10 cellular contexts compared by ENCODE assay signal in the genomic region with DNA sequence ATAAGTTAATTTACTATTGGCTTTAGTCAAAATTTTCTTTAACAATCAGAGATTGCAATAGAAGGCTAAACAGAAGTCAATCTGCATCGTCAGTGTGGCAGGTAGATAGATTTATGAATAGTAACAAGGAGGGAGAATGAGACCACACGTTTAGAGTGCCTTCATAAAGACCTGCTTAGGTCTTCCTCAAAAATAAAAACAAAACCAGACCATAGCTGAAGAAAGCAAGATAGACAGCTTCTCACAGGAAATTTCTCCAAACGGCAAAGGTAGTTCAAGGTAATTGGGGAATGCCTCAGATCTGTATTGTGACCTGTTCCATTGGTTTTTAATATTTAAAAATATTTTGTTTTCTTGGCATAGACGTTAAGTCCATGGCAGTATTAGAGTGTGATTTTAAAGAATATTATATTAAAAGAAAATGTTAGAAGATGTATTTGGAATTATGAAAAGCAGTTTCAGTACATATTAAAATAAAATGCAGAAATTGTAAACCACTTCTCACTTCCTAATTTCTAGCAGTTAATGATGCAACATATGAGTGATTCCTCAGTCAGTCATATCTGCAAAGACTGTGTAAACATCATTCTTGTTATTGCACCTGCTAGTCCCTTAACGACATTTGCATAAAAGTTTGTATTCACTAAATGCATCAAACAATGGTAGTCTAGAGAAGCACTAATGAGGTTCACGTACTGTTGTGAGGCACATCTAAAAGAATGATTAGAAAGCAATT.
DNase-seq lines count a peak whose midpoint lies in the region; ATAC-seq and TF ChIP-seq lines count a peak whose summit lies in the region.
"Had no signal": no experiment of that assay in that cellular context is flagged by ENCODE, and none has a peak within 500 bp of the region (broad histone marks: within the 10 kb centered on the region; RNA-seq: fewer than 3 reads in every experiment).

No MANE protein-coding gene starts in this region.

- no peak for TF ChIP-seq CTCF in activated B cell treated with CpG ODN at 0.5 μM for 24 hours (IDR thresholded peaks at IDR 0.05)
- TF ChIP-seq CTCF in progenitor cell of endocrine pancreas (IDR thresholded peaks at IDR 0.05; ENCODE audit: unreplicated experiment): no peak
- no peak for TF ChIP-seq CTCF in Peyer's patch (IDR thresholded peaks at IDR 0.05)

- CTCF ChIA-PET in activated B cell treated with CpG ODN at 0.5 μM for 24 hours (lab: Charles Lee): interaction anchor here (0.9 kb wide), 1 partner anchor 248 kb away, joined by 3 read pairs; no protein-coding TSS in a partner anchor
- CTCF ChIA-PET in activated CD8-positive, alpha-beta memory T cell treated with anti-CD3 and anti-CD28 coated beads, Interleukin-2, amount 10 ng/mL, durations not matched to agents 7 days and 5 days (lab: Charles Lee): no interaction called here

- no peaks in the 10 kb centered on the region for H3K36me3 Mint-ChIP-seq in activated B cell treated with CpG ODN at 0.5 μM for 24 hours (ENCODE audit: low read depth)
- no peaks in the 10 kb centered on the region for H3K36me3 Mint-ChIP-seq in progenitor cell of endocrine pancreas (ENCODE audit: insufficient read depth)
- no peaks in the 10 kb centered on the region for H3K36me3 Mint-ChIP-seq in activated CD8-positive, alpha-beta memory T cell treated with anti-CD3 and anti-CD28 coated beads, Interleukin-2, amount 10 ng/mL, durations not matched to agents 7 days and 5 days

- H3K27ac Mint-ChIP-seq in activated B cell treated with CpG ODN at 0.5 μM for 24 hours: peak overlapping the region; percentile 74
- no peak overlapping the region for H3K27ac Mint-ChIP-seq in progenitor cell of endocrine pancreas
- H3K27ac Mint-ChIP-seq in activated CD8-positive, alpha-beta memory T cell treated with anti-CD3 and anti-CD28 coated beads, Interleukin-2, amount 10 ng/mL, durations not matched to agents 7 days and 5 days: no peak overlapping the region
- H3K27ac Mint-ChIP-seq: activated CD4-positive, alpha-beta T cell treated with anti-CD3 and anti-CD28 coated beads, Interleukin-2, amount 10 ng/mL, durations not matched to agents 24 days and 14 days had no signal

- intact Hi-C loops in activated B cell treated with CpG ODN at 0.5 μM for 24 hours (cut with micrococcal nuclease): loop anchor here (1.0 to 5.0 kb wide), 6 partner anchors 10 to 620 kb away; a partner anchor contains a TSS

- peaks cover 29% of the 10 kb centered on the region for H3K4me1 Mint-ChIP-seq in activated B cell treated with CpG ODN at 0.5 μM for 24 hours
- no peaks in the 10 kb centered on the region for H3K4me1 Mint-ChIP-seq in progenitor cell of endocrine pancreas (ENCODE audit: low read depth)
- no peaks in the 10 kb centered on the region for H3K4me1 Mint-ChIP-seq in activated CD8-positive, alpha-beta memory T cell treated with anti-CD3 and anti-CD28 coated beads, Interleukin-2, amount 10 ng/mL, durations not matched to agents 7 days and 5 days
- H3K4me1 Mint-ChIP-seq: activated CD4-positive, alpha-beta T cell treated with anti-CD3 and anti-CD28 coated beads, Interleukin-2, amount 10 ng/mL, durations not matched to agents 24 days and 14 days had no signal

- TF ChIP-seq POLR2A in Peyer's patch (IDR thresholded peaks at IDR 0.05): no peak

- H3K27me3 ChIP-seq in Peyer's patch: no peaks in the 10 kb centered on the region

- H3K27me3 Mint-ChIP-seq in activated B cell treated with CpG ODN at 0.5 μM for 24 hours (peaks cover under 1% of the 10 kb centered on the region), progenitor cell of endocrine pancreas (no peaks in the 10 kb centered on the region)
- H3K27me3 Mint-ChIP-seq in activated CD8-positive, alpha-beta memory T cell treated with anti-CD3 and anti-CD28 coated beads, Interleukin-2, amount 10 ng/mL, durations not matched to agents 7 days and 5 days: no peaks in the 10 kb centered on the region
- H3K27me3 Mint-ChIP-seq: activated CD4-positive, alpha-beta T cell treated with anti-CD3 and anti-CD28 coated beads, Interleukin-2, amount 10 ng/mL, durations not matched to agents 24 days and 14 days had no signal

- H3K9me3 ChIP-seq in Peyer's patch: no peaks in the 10 kb centered on the region

- POLR2A ChIA-PET in activated B cell treated with CpG ODN at 0.5 μM for 24 hours (lab: Charles Lee): interaction anchor here (1.9 kb wide), 1 partner anchor 278 kb away, joined by 4 read pairs; a partner anchor contains a TSS

- H3K27ac ChIP-seq in Peyer's patch: peak overlapping the region in 1 of 4 donors; percentile 38

- no peaks in the 10 kb centered on the region for H3K9me3 Mint-ChIP-seq in activated B cell treated with CpG ODN at 0.5 μM for 24 hours
- no peaks in the 10 kb centered on the region for H3K9me3 Mint-ChIP-seq in progenitor cell of endocrine pancreas (ENCODE audit: low read depth)
- no peaks in the 10 kb centered on the region for H3K9me3 Mint-ChIP-seq in activated CD8-positive, alpha-beta memory T cell treated with anti-CD3 and anti-CD28 coated beads, Interleukin-2, amount 10 ng/mL, durations not matched to agents 7 days and 5 days (ENCODE audit: low read depth)
- H3K9me3 Mint-ChIP-seq: activated CD4-positive, alpha-beta T cell treated with anti-CD3 and anti-CD28 coated beads, Interleukin-2, amount 10 ng/mL, durations not matched to agents 24 days and 14 days had no signal

- ATAC-seq in GM18520 (IDR thresholded peaks at IDR 0.05; ENCODE audit: unreplicated experiment) (peak; percentile 98), GM21786 (IDR thresholded peaks at IDR 0.05; ENCODE audit: unreplicated experiment) (peak; percentile 82), HG03460 (IDR thresholded peaks at IDR 0.05; ENCODE audit: unreplicated experiment) (peak; percentile 65), activated B cell treated with CpG ODN at 0.5 μM for 24 hours (ENCODE audit: low read depth) (peak; percentile 93)
- no peak for ATAC-seq in activated CD8-positive, alpha-beta memory T cell treated with anti-CD3 and anti-CD28 coated beads, Interleukin-2, amount 10 ng/mL, durations not matched to agents 7 days and 5 days

- H3K36me3 ChIP-seq in Peyer's patch: no peaks in the 10 kb centered on the region

- H3K4me3 ChIP-seq in Peyer's patch: no peak overlapping the region

- no peaks in the 10 kb centered on the region for H3K4me1 ChIP-seq in Peyer's patch

- H3K4me3 Mint-ChIP-seq in activated B cell treated with CpG ODN at 0.5 μM for 24 hours (no peak overlapping the region), progenitor cell of endocrine pancreas (ENCODE audit: low read depth) (no peak overlapping the region)
- no peak overlapping the region for H3K4me3 Mint-ChIP-seq in activated CD8-positive, alpha-beta memory T cell treated with anti-CD3 and anti-CD28 coated beads, Interleukin-2, amount 10 ng/mL, durations not matched to agents 7 days and 5 days
- H3K4me3 Mint-ChIP-seq: activated CD4-positive, alpha-beta T cell treated with anti-CD3 and anti-CD28 coated beads, Interleukin-2, amount 10 ng/mL, durations not matched to agents 24 days and 14 days had no signal

- DNase-seq in activated B cell treated with CpG ODN at 0.5 μM for 24 hours: no peak
- DNase-seq in NCI-H146 treated with DMSO at 0.1 percent for 48 hours (lab: John Stamatoyannopoulos, UW; ENCODE audit: unreplicated experiment): no peak
- no peak for DNase-seq in progenitor cell of endocrine pancreas (ENCODE audit: low spot score, unreplicated experiment)
- no peak for DNase-seq in activated CD8-positive, alpha-beta memory T cell treated with anti-CD3 and anti-CD28 coated beads, Interleukin-2, amount 10 ng/mL, durations not matched to agents 7 days and 5 days
- no peak for DNase-seq in Peyer's patch
- DNase-seq: activated CD4-positive, alpha-beta T cell treated with anti-CD3 and anti-CD28 coated beads, Interleukin-2, amount 10 ng/mL, durations not matched to agents 24 days and 14 days; stimulated activated CD4-positive, alpha-beta T cell treated with anti-CD3 and anti-CD28 coated beads, Interleukin-12 subunit alpha, Interleukin-12 subunit beta, amount 100 ng/mL, for 4 hours had no signal
